In genomic region chr20:62155428-62156253, GRCh38 we compare ENCODE assay signal across 1 cellular context.
TF ChIP-seq lines count a peak whose summit lies in the region.

No MANE protein-coding gene starts in this region.

TF ChIP-seq in HepG2, 621 proteins besides CTCF, POLR2A, EP300 and RAD21 (continued from another document and continues in another):
- TF ChIP-seq TBX2 (CRISPR knock-in tag; IDR thresholded peaks at IDR 0.05; ENCODE audit: borderline replicate concordance) (peak; percentile 59; the same call in 1 of the 2 replicates), GTF3A (CRISPR knock-in tag; conservative IDR thresholded peaks at IDR 0.05) (no peak), ZHX1 (CRISPR knock-in tag; IDR thresholded peaks at IDR 0.05; ENCODE audit: low read depth) (0 out of 2 replicates have a peak, but pooled peaks have one; percentile 43), CBX5 (CRISPR knock-in tag; IDR thresholded peaks at IDR 0.05; ENCODE audit: borderline replicate concordance) (no peak), ZFP91 (CRISPR knock-in tag; IDR thresholded peaks at IDR 0.05; ENCODE audit: borderline replicate concordance) (0 out of 2 replicates have a peak, but pooled peaks have one; percentile 39), ZNF761 (CRISPR knock-in tag; conservative IDR thresholded peaks at IDR 0.05) (no peak), KDM6A (CRISPR knock-in tag; IDR thresholded peaks at IDR 0.05; ENCODE audit: low read depth) (peak; percentile 53; the same call in 1 of the 2 replicates), SALL1 (CRISPR knock-in tag; IDR thresholded peaks at IDR 0.05) (peak; percentile 86; the same call in 1 of the 2 replicates), ZNF720 (CRISPR knock-in tag; IDR thresholded peaks at IDR 0.05) (no peak), PTBP1 (IDR thresholded peaks at IDR 0.05; ENCODE audit: low read depth, low read length, poor library complexity, severe bottlenecking) (no peak), ZFY (CRISPR knock-in tag; IDR thresholded peaks at IDR 0.05) (peak; percentile 71), THAP11 (CRISPR knock-in tag; IDR thresholded peaks at IDR 0.05) (peak; percentile 56), KAT7 (CRISPR knock-in tag; IDR thresholded peaks at IDR 0.05; ENCODE audit: borderline replicate concordance) (0 out of 2 replicates have a peak, but pooled peaks have one; percentile 47), NCOA1 (CRISPR knock-in tag; IDR thresholded peaks at IDR 0.05) (no peak), MLXIP (CRISPR knock-in tag; IDR thresholded peaks at IDR 0.05; ENCODE audit: borderline replicate concordance) (no peak), REPIN1 (CRISPR knock-in tag; IDR thresholded peaks at IDR 0.05; ENCODE audit: borderline replicate concordance, low read depth) (peak; percentile 72; the same call in 1 of the 2 replicates), ZNF253 (CRISPR knock-in tag; IDR thresholded peaks at IDR 0.05; ENCODE audit: borderline replicate concordance) (no peak), ZFP36 (IDR thresholded peaks at IDR 0.05; ENCODE audit: borderline replicate concordance, low read depth, low read length, partially characterized antibody) (no peak), ELF3 (CRISPR knock-in tag; IDR thresholded peaks at IDR 0.05) (no peak), ZNF460 (CRISPR knock-in tag; IDR thresholded peaks at IDR 0.05; ENCODE audit: borderline replicate concordance) (no peak), NR2F6 (IDR thresholded peaks at IDR 0.05) (peak; percentile 65; the same call in 1 of the 2 replicates), NR2F6 (CRISPR knock-in tag; IDR thresholded peaks at IDR 0.05) (peak; percentile 55; the same call in 1 of the 2 replicates), ZGPAT (CRISPR knock-in tag; IDR thresholded peaks at IDR 0.05) (peak; percentile 49; the same call in 1 of the 2 replicates), ZNF329 (CRISPR knock-in tag; IDR thresholded peaks at IDR 0.05; ENCODE audit: low read depth) (no peak), HDAC1 (CRISPR knock-in tag; IDR thresholded peaks at IDR 0.05) (peak; percentile 85; the same call in 1 of the 2 replicates), ZNF44 (CRISPR knock-in tag; IDR thresholded peaks at IDR 0.05) (no peak), ZBTB7A (CRISPR knock-in tag; IDR thresholded peaks at IDR 0.05) (peak; percentile 65; the same call in 1 of the 2 replicates), ZNF343 (CRISPR knock-in tag; IDR thresholded peaks at IDR 0.05) (peak; percentile 76; the same call in 1 of the 2 replicates), BCL6 (CRISPR knock-in tag; IDR thresholded peaks at IDR 0.05) (peak; percentile 60; the same call in 1 of the 2 replicates), MIER3 (CRISPR knock-in tag; IDR thresholded peaks at IDR 0.05; ENCODE audit: borderline replicate concordance) (no peak), GABPB1 (CRISPR knock-in tag; IDR thresholded peaks at IDR 0.05) (peak; percentile 49; the same call in 1 of the 2 replicates), ZNF263 (CRISPR knock-in tag; IDR thresholded peaks at IDR 0.05) (0 out of 2 replicates have a peak, but pooled peaks have one; percentile 32), TCF7L2 (IDR thresholded peaks at IDR 0.05; ENCODE audit: low read depth, low read length) (no peak), ZNF614 (CRISPR knock-in tag; IDR thresholded peaks at IDR 0.05; ENCODE audit: borderline replicate concordance) (peak; percentile 55; the same call in 1 of the 2 replicates), ZBTB34 (CRISPR knock-in tag; IDR thresholded peaks at IDR 0.05) (0 out of 2 replicates have a peak, but pooled peaks have one; percentile 42), ZMAT3 (CRISPR knock-in tag; conservative IDR thresholded peaks at IDR 0.05) (peak; percentile 78), ISX (CRISPR knock-in tag; conservative IDR thresholded peaks at IDR 0.05) (no peak)
- TF ChIP-seq, protein P1, sequence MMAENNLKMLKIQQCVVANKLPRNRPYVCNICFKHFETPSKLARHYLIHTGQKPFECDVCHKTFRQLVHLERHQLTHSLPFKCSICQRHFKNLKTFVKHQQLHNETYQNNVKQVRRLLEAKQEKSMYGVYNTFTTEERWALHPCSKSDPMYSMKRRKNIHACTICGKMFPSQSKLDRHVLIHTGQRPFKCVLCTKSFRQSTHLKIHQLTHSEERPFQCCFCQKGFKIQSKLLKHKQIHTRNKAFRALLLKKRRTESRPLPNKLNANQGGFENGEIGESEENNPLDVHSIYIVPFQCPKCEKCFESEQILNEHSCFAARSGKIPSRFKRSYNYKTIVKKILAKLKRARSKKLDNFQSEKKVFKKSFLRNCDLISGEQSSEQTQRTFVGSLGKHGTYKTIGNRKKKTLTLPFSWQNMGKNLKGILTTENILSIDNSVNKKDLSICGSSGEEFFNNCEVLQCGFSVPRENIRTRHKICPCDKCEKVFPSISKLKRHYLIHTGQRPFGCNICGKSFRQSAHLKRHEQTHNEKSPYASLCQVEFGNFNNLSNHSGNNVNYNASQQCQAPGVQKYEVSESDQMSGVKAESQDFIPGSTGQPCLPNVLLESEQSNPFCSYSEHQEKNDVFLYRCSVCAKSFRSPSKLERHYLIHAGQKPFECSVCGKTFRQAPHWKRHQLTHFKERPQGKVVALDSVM (CRISPR knock-in tag; IDR thresholded peaks at IDR 0.05) = peak; percentile 60; the same call in 1 of the 2 replicates
- TF ChIP-seq, protein P2, sequence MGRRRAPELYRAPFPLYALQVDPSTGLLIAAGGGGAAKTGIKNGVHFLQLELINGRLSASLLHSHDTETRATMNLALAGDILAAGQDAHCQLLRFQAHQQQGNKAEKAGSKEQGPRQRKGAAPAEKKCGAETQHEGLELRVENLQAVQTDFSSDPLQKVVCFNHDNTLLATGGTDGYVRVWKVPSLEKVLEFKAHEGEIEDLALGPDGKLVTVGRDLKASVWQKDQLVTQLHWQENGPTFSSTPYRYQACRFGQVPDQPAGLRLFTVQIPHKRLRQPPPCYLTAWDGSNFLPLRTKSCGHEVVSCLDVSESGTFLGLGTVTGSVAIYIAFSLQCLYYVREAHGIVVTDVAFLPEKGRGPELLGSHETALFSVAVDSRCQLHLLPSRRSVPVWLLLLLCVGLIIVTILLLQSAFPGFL (CRISPR knock-in tag; IDR thresholded peaks at IDR 0.05) = no peak
- TF ChIP-seq, protein P3, sequence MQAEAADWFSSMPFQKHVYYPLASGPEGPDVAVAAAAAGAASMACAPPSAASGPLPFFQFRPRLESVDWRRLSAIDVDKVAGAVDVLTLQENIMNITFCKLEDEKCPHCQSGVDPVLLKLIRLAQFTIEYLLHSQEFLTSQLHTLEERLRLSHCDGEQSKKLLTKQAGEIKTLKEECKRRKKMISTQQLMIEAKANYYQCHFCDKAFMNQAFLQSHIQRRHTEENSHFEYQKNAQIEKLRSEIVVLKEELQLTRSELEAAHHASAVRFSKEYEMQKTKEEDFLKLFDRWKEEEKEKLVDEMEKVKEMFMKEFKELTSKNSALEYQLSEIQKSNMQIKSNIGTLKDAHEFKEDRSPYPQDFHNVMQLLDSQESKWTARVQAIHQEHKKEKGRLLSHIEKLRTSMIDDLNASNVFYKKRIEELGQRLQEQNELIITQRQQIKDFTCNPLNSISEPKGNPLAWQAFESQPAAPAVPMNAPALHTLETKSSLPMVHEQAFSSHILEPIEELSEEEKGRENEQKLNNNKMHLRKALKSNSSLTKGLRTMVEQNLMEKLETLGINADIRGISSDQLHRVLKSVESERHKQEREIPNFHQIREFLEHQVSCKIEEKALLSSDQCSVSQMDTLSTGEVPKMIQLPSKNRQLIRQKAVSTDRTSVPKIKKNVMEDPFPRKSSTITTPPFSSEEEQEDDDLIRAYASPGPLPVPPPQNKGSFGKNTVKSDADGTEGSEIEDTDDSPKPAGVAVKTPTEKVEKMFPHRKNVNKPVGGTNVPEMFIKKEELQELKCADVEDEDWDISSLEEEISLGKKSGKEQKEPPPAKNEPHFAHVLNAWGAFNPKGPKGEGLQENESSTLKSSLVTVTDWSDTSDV (CRISPR knock-in tag; IDR thresholded peaks at IDR 0.05) = no peak
- TF ChIP-seq, protein P4, sequence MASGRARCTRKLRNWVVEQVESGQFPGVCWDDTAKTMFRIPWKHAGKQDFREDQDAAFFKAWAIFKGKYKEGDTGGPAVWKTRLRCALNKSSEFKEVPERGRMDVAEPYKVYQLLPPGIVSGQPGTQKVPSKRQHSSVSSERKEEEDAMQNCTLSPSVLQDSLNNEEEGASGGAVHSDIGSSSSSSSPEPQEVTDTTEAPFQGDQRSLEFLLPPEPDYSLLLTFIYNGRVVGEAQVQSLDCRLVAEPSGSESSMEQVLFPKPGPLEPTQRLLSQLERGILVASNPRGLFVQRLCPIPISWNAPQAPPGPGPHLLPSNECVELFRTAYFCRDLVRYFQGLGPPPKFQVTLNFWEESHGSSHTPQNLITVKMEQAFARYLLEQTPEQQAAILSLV (CRISPR knock-in tag; IDR thresholded peaks at IDR 0.05; ENCODE audit: borderline replicate concordance) = peak; percentile 46; the same call in 1 of the 2 replicates
- TF ChIP-seq, protein P5, sequence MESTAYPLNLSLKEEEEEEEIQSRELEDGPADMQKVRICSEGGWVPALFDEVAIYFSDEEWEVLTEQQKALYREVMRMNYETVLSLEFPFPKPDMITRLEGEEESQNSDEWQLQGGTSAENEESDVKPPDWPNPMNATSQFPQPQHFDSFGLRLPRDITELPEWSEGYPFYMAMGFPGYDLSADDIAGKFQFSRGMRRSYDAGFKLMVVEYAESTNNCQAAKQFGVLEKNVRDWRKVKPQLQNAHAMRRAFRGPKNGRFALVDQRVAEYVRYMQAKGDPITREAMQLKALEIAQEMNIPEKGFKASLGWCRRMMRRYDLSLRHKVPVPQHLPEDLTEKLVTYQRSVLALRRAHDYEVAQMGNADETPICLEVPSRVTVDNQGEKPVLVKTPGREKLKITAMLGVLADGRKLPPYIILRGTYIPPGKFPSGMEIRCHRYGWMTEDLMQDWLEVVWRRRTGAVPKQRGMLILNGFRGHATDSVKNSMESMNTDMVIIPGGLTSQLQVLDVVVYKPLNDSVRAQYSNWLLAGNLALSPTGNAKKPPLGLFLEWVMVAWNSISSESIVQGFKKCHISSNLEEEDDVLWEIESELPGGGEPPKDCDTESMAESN (CRISPR knock-in tag; conservative IDR thresholded peaks at IDR 0.05) = no peak
